Comparison of ENCODE assay signal across 13 cellular contexts in genomic region chr6:34658605-34659218, GRCh38. TPM values are rescaled to one million over a fixed set of nuclear protein-coding genes. Genes with fewer than 3 reads are reported as not detected.
DNase-seq lines count a peak whose midpoint lies in the region; ATAC-seq and TF ChIP-seq lines count a peak whose summit lies in the region.
"Had no signal": no experiment of that assay in that cellular context is flagged by ENCODE, and none has a peak within 500 bp of the region (broad histone marks: within the 10 kb centered on the region; RNA-seq: fewer than 3 reads in every experiment).

No MANE protein-coding gene starts in this region.

- WGBS in GM23248 (ENCODE audit: low coverage in 1 of 2, low lambda C conversion rate in 2 of 2, missing lambda C conversion rate in 2 of 2), 2 experiments = 95 to 98% methylated on average over 6 of the region's 6 CpGs

- intact Hi-C loops in lower lobe of right lung (cut with DNase I) = no loop called here

- H3K4me3 ChIP-seq in GM23248 (no peak overlapping the region), lower lobe of right lung (no peak overlapping the region)

- H3K4me1 ChIP-seq in GM23248 (ENCODE audit: insufficient read depth) (peaks cover 29% of the 10 kb centered on the region), lower lobe of right lung (peaks cover 72% of the 10 kb centered on the region)

- peaks cover 56 to 72% (median 71%) of the 10 kb centered on the region in 3 donors for H3K4me1 Mint-ChIP-seq in T-cell

- CTCF ChIA-PET in T-cell (lab: Charles Lee) = interaction anchor here in 1 of 2 donors (0.7 kb wide), 1 partner anchor 411 kb away, joined by 4 read pairs; no protein-coding TSS in a partner anchor

- H3K4me2 ChIP-seq in GM23248 (ENCODE audit: unreplicated experiment) = no peak overlapping the region

- in situ Hi-C loops in GM23248 (cut with MboI) = no loop called here
- in situ Hi-C loops in KBM-7 (cut with MboI; ENCODE audit: low pct_unique_long_range_greater_than_20kb, low sequenced_read_pairs) = no loop called here

- H3F3A ChIP-seq in GM23248 (ENCODE audit: insufficient read depth) = peaks cover 40% of the 10 kb centered on the region

- DNase-seq in GM23248 (no peak), T-cell (no peak), lower lobe of right lung (no peak), MV-4-11 (lab: John Stamatoyannopoulos, UW) (no peak), midbrain (lab: John Stamatoyannopoulos, UW) (no peak), KBM-7 (no peak)
- DNase-seq: stimulated activated CD4-positive, alpha-beta T cell treated with anti-CD3 and anti-CD28 coated beads, Interleukin-12 subunit alpha, Interleukin-12 subunit beta, amount 100 ng/mL, for 4 hours; stimulated activated naive CD8-positive, alpha-beta T cell treated with anti-CD3 and anti-CD28 coated beads, Interleukin-15, Interleukin-2, amounts not matched to agents 100 U/mL and 50 U/mL, for 24 hours; T-helper 17 cell had no signal

- POLR2A ChIA-PET in T-cell (lab: Charles Lee) = no interaction called here

- no peaks in the 10 kb centered on the region for H4K20me1 ChIP-seq in GM23248 (ENCODE audit: insufficient read depth)

- H3K79me2 ChIP-seq in GM23248 (ENCODE audit: insufficient read depth) = peaks cover 81% of the 10 kb centered on the region

- no peaks in the 10 kb centered on the region for H3K9me3 Mint-ChIP-seq in T-cell

- H3K27ac ChIP-seq in C4-2B (peak overlapping the region; percentile 77), GM23248 (peak overlapping the region; percentile 98), lower lobe of right lung (peak overlapping the region; percentile 87)

- H3K9me3 ChIP-seq in GM23248 (ENCODE audit: low read depth) (no peaks in the 10 kb centered on the region), lower lobe of right lung (no peaks in the 10 kb centered on the region)

- H3K27me3 Mint-ChIP-seq in T-cell = no peaks in the 10 kb centered on the region
- H3K27me3 Mint-ChIP-seq: T-helper 17 cell had no signal

- peak overlapping the region; percentile 78 to 89 for H3K27ac Mint-ChIP-seq in T-cell

- H3K27me3 ChIP-seq in GM23248 (replicated peaks; ENCODE audit: insufficient read depth) = no peaks in the 10 kb centered on the region
- no peaks in the 10 kb centered on the region for H3K27me3 ChIP-seq in lower lobe of right lung (ENCODE audit: low read depth)

- no peak for TF ChIP-seq CTCF in C4-2B (conservative IDR thresholded peaks at IDR 0.05)
- TF ChIP-seq CTCF in lower lobe of right lung (IDR thresholded peaks at IDR 0.05) = no peak

- H3K36me3 ChIP-seq in GM23248 (ENCODE audit: low read depth) (no peaks in the 10 kb centered on the region), lower lobe of right lung (peaks cover 7% of the 10 kb centered on the region)

- peaks cover 11% of the 10 kb centered on the region for H3K36me3 Mint-ChIP-seq in T-cell

- H2AFZ ChIP-seq in GM23248 = no peak overlapping the region

- H3K9me2 ChIP-seq in GM23248 (ENCODE audit: insufficient read depth) = no peaks in the 10 kb centered on the region

- H3K4me3 Mint-ChIP-seq in T-cell = peak overlapping the region in 1 of 3 donors; percentile 43

- ATAC-seq in T-cell (replicated peaks in 1 of 4) (no peak), lower lobe of right lung (no peak), GM18498 (IDR thresholded peaks at IDR 0.05; ENCODE audit: unreplicated experiment) (no peak)
- ATAC-seq: activated naive CD4-positive, alpha-beta T cell treated with anti-CD3 and anti-CD28 coated beads, Interleukin-2, amount 50 U/mL, for 72 hours; esophagus mucosa; stimulated activated naive CD8-positive, alpha-beta T cell treated with anti-CD3 and anti-CD28 coated beads, Interleukin-15, Interleukin-2, amounts not matched to agents 100 U/mL and 50 U/mL, for 24 hours; T-helper 17 cell had no signal

- H3K9ac ChIP-seq in GM23248 = no peak overlapping the region

RNA-seq across cellular contexts. Expression of gene ILRUN, which starts 37.9 kb away (rescaled TPM):
- 32.6 and 41.4 TPM in 2 replicates for total RNA-seq in GM23248 (2014; rRNA removed; shearing (Covaris generic))
- polyA plus RNA-seq in GM23248 (2016; fragmentation: Nextera tagmentation; extraction: Ambion mirVana) = 8.4 and 8.5 TPM in 2 replicates
- total RNA-seq in T-cell (10 to 100 TPM; 61.0 to 76.6 (median 65.1) TPM), lower lobe of right lung (90.3 TPM)
